In genomic region chr6:44662461-44663121, GRCh38 we compare ENCODE assay signal across 11 cellular contexts.
DNase-seq lines count a peak whose midpoint lies in the region; ATAC-seq, FAIRE-seq and TF ChIP-seq lines count a peak whose summit lies in the region.
"Had no signal": no experiment of that assay in that cellular context is flagged by ENCODE, and none has a peak within 500 bp of the region (broad histone marks: within the 10 kb centered on the region; RNA-seq: fewer than 3 reads in every experiment).

No MANE protein-coding gene starts in this region.

- H3K9me3 Mint-ChIP-seq in CD4-positive, alpha-beta memory T cell, result peaks cover 0 to 3% (median 0%) of the 10 kb centered on the region in 8 donors
- H3K9me3 Mint-ChIP-seq: activated naive CD4-positive, alpha-beta T cell treated with anti-CD3 and anti-CD28 coated beads, Interleukin-2, amount 50 U/mL, for 24 hours; natural killer cell treated with Interleukin-12 subunit alpha and Interleukin-12 subunit beta and Interleukin-15 and Interleukin-18, amount 100 ng/mL, for 72 hours had no signal

- peak overlapping the region; percentile 97; the same call in 1 of the 2 replicates for H2BK5ac ChIP-seq in H1 (ENCODE audit: low read depth, low read length)
- no peak overlapping the region for H2BK5ac ChIP-seq in neuronal stem cell (ENCODE audit: low read length)

- H4K8ac ChIP-seq in H1 (ENCODE audit: extremely low read depth, insufficient read depth, low read length), result no peak overlapping the region; the same call in 1 of the 2 replicates
- H4K8ac ChIP-seq in neuronal stem cell (ENCODE audit: low read depth, low read length), result no peak overlapping the region

- H3K23ac ChIP-seq in H1 (ENCODE audit: insufficient read length) (no peak overlapping the region), neuronal stem cell (ENCODE audit: low read depth, low read length, poor library complexity) (no peak overlapping the region)

- H3K27ac ChIP-seq in H1 (ENCODE audit: low read depth, low read length) (peak overlapping the region; percentile 63; the same call in 1 of the 2 replicates), neuronal stem cell (replicated peaks; ENCODE audit: low read length) (peak overlapping the region; percentile 79)
- H3K27ac ChIP-seq in CD4-positive, alpha-beta memory T cell (ENCODE audit: low read depth, low read length), result no peak overlapping the region

- CTCF ChIA-PET in H1 (lab: Charles Lee; ENCODE audit: partially characterized antibody), result interaction anchor here (1.2 to 3.1 kb wide), 7 partner anchors 10 to 1260 kb away, joined by 3 to 14 read pairs (median 5); no protein-coding TSS in a partner anchor
- CTCF ChIA-PET in CD4-positive, alpha-beta memory T cell (lab: Charles Lee; ENCODE audit: partially characterized antibody), result interaction anchor here (1.4 kb wide), 1 partner anchor 9 kb away, joined by 3 read pairs; no protein-coding TSS in a partner anchor

- no peak overlapping the region for H3K4me3 ChIP-seq in H1 (ENCODE audit: extremely low read depth in 1 of 4, insufficient read depth in 2 of 4, low read depth in 3 of 4, low read length in 4 of 4)
- H3K4me3 ChIP-seq in neuronal stem cell (ENCODE audit: low read length in 2 of 2), result no peak overlapping the region
- no peak overlapping the region for H3K4me3 ChIP-seq in CD4-positive, alpha-beta memory T cell (ENCODE audit: low read length in 2 of 2)

- H4K91ac ChIP-seq in H1 (replicated peaks; ENCODE audit: insufficient read length, low read length) (peak overlapping the region; percentile 85), neuronal stem cell (ENCODE audit: low read depth, low read length, poor library complexity) (no peak overlapping the region)

- peak; percentile 88 for FAIRE-seq in H1 (lab: Jason Lieb, UNC)

- H2BK15ac ChIP-seq in H1 (ENCODE audit: low read length), result no peak overlapping the region
- no peak overlapping the region for H2BK15ac ChIP-seq in neuronal stem cell (ENCODE audit: low read length)

- no peak for TF ChIP-seq CTCF in H1 (IDR thresholded peaks at IDR 0.05; ENCODE audit: control extremely low read depth in 1 of 3, insufficient read depth in 1 of 3, low read depth in 1 of 3, low read length in 3 of 3)

- no peak for TF ChIP-seq POLR2A in H1 (IDR thresholded peaks at IDR 0.05; ENCODE audit: control extremely low read depth in 1 of 2, low read depth in 2 of 2, low read length in 2 of 2)

- no peak overlapping the region for H2AFZ ChIP-seq in H1 (ENCODE audit: low read length)
- H2AFZ ChIP-seq in neuronal stem cell (ENCODE audit: low read length), result peak overlapping the region; percentile 11

- H3K79me1 ChIP-seq in H1 (ENCODE audit: low read depth, low read length) (no peaks in the 10 kb centered on the region), neuronal stem cell (ENCODE audit: low read depth, low read length) (no peaks in the 10 kb centered on the region)

- peak overlapping the region; percentile 81 for H2BK120ac ChIP-seq in H1 (replicated peaks; ENCODE audit: low read depth, low read length)
- peak overlapping the region; percentile 4 for H2BK120ac ChIP-seq in neuronal stem cell (ENCODE audit: low read depth, low read length)

- 24% methylated on average over 13 of the region's 13 CpGs; no CpG with 5 or more reads in 1 of the 2 experiments for WGBS in H1 (ENCODE audit: extremely low coverage in 1 of 2, insufficient coverage in 1 of 2, insufficient read length in 1 of 2, insufficient replicate concordance in 2 of 2, low coverage in 1 of 2, low lambda C conversion rate in 2 of 2, missing lambda C conversion rate in 1 of 2), 2 experiments
- WGBS in neuronal stem cell (ENCODE audit: extremely low coverage in 2 of 2, insufficient read length in 2 of 2, insufficient replicate concordance in 1 of 2), 2 donors, result no CpG with 5 or more reads among the region's 13 CpGs

- no peaks in the 10 kb centered on the region for H4K20me1 ChIP-seq in H1 (replicated peaks in 1 of 2; ENCODE audit: control insufficient read depth in 1 of 2, insufficient read depth in 2 of 2, low read length in 2 of 2)

- TF ChIP-seq EP300 in H1 (IDR thresholded peaks at IDR 0.05; ENCODE audit: borderline replicate concordance in 1 of 2, low read depth in 2 of 2, low read length in 2 of 2), result peak in 1 of 2 experiments; percentile 92; a peak in 1 of 3 replicates

- peak; percentile 45 for DNase-seq in GM03348 (ENCODE audit: low spot score)
- peak; percentile 71 for DNase-seq in NCI-H82 (lab: John Stamatoyannopoulos, UW)
- peak; percentile 64 to 85 for DNase-seq in H1 (ENCODE audit: low read depth in 1 of 2, low spot score in 2 of 2)
- DNase-seq in neuronal stem cell (ENCODE audit: low spot score), result peak; percentile 85
- DNase-seq in CD4-positive, alpha-beta memory T cell, result no peak
- DNase-seq in NCI-H1436 (lab: John Stamatoyannopoulos, UW), result no peak
- DNase-seq in HCEC 1CT, result no peak
- DNase-seq: NCI-H2029 treated with DMSO at 0.1 percent for 48 hours had no signal

- H3K18ac ChIP-seq in H1 (ENCODE audit: extremely low read depth, low read length) (peak overlapping the region; percentile 71), neuronal stem cell (ENCODE audit: low read length) (peak overlapping the region; percentile 39)

- H2AK5ac ChIP-seq in H1 (ENCODE audit: low read depth, low read length) (no peak overlapping the region), neuronal stem cell (ENCODE audit: low read depth, low read length) (no peak overlapping the region)

- H3K4ac ChIP-seq in H1 (replicated peaks; ENCODE audit: insufficient read length, low read depth, low read length), result no peak overlapping the region
- no peak overlapping the region for H3K4ac ChIP-seq in neuronal stem cell (ENCODE audit: low read length)

- no peak overlapping the region for H3K56ac ChIP-seq in H1 (replicated peaks; ENCODE audit: insufficient read length, low read depth, low read length)

- H4K5ac ChIP-seq in H1 (ENCODE audit: insufficient read length, low read depth, low read length), result peak overlapping the region; percentile 28

- H3K27me3 Mint-ChIP-seq in CD4-positive, alpha-beta memory T cell, result no peaks in the 10 kb centered on the region
- H3K27me3 Mint-ChIP-seq: activated naive CD4-positive, alpha-beta T cell treated with anti-CD3 and anti-CD28 coated beads, Interleukin-2, amount 50 U/mL, for 24 hours had no signal

- no peaks in the 10 kb centered on the region for H3K23me2 ChIP-seq in H1 (ENCODE audit: low read depth, low read length)

- no peaks in the 10 kb centered on the region; a peak in 2 of 7 replicates for H3K27me3 ChIP-seq in H1 (replicated peaks in 1 of 4; ENCODE audit: control insufficient read depth in 3 of 4, extremely low read depth in 1 of 4, insufficient read depth in 3 of 4, low read length in 3 of 4)
- H3K27me3 ChIP-seq in neuronal stem cell (ENCODE audit: control insufficient read depth in 3 of 3, insufficient read depth in 3 of 3, low read depth in 1 of 3, low read length in 3 of 3), result no peaks in the 10 kb centered on the region
- no peaks in the 10 kb centered on the region for H3K27me3 ChIP-seq in CD4-positive, alpha-beta memory T cell (ENCODE audit: insufficient read depth, low read length)

- H3K36me3 Mint-ChIP-seq in CD4-positive, alpha-beta memory T cell, result no peaks in the 10 kb centered on the region
- H3K36me3 Mint-ChIP-seq: activated naive CD4-positive, alpha-beta T cell treated with anti-CD3 and anti-CD28 coated beads, Interleukin-2, amount 50 U/mL, for 24 hours; natural killer cell treated with Interleukin-12 subunit alpha and Interleukin-12 subunit beta and Interleukin-15 and Interleukin-18, amount 100 ng/mL, for 72 hours had no signal

- peak overlapping the region; percentile 99; the same call in 1 of the 2 replicates for H2BK12ac ChIP-seq in H1 (ENCODE audit: low read depth, low read length)
- no peak overlapping the region for H2BK12ac ChIP-seq in neuronal stem cell (ENCODE audit: low read length)

- no peaks in the 10 kb centered on the region for H3K4me1 Mint-ChIP-seq in CD4-positive, alpha-beta memory T cell
- H3K4me1 Mint-ChIP-seq: activated naive CD4-positive, alpha-beta T cell treated with anti-CD3 and anti-CD28 coated beads, Interleukin-2, amount 50 U/mL, for 24 hours had no signal

- intact Hi-C loops in CD4-positive, alpha-beta memory T cell (cut with micrococcal nuclease), result no loop called here

- TF ChIP-seq RAD21 in H1 (IDR thresholded peaks at IDR 0.05 in 1 of 2, conservative IDR thresholded peaks at IDR 0.05 in 1 of 2; ENCODE audit: low read depth in 2 of 2, low read length in 2 of 2), result peak; percentile 15 to 27

- H3K14ac ChIP-seq in H1 (ENCODE audit: insufficient read length) (no peak overlapping the region), neuronal stem cell (ENCODE audit: low read length) (no peak overlapping the region)

- H3K4me3 Mint-ChIP-seq in CD4-positive, alpha-beta memory T cell, result no peak overlapping the region
- H3K4me3 Mint-ChIP-seq: activated naive CD4-positive, alpha-beta T cell treated with anti-CD3 and anti-CD28 coated beads, Interleukin-2, amount 50 U/mL, for 24 hours; natural killer cell treated with Interleukin-12 subunit alpha and Interleukin-12 subunit beta and Interleukin-15 and Interleukin-18, amount 100 ng/mL, for 72 hours had no signal

- no peaks in the 10 kb centered on the region for H3K79me2 ChIP-seq in H1 (ENCODE audit: control insufficient read depth in 1 of 2, insufficient read depth in 2 of 2, low read length in 2 of 2)

- peaks cover 9 to 30% (median 24%) of the 10 kb centered on the region in 4 experiments for H3K4me1 ChIP-seq in H1 (replicated peaks in 1 of 4; ENCODE audit: control insufficient read depth in 3 of 4, insufficient read depth in 4 of 4, low read length in 3 of 4)
- H3K4me1 ChIP-seq in neuronal stem cell (ENCODE audit: control insufficient read depth in 2 of 2, insufficient read depth in 1 of 2, low read depth in 1 of 2, low read length in 2 of 2), result peaks cover 40 to 68% of the 10 kb centered on the region in 2 donors
- H3K4me1 ChIP-seq in CD4-positive, alpha-beta memory T cell (ENCODE audit: insufficient read depth, low read length), result no peaks in the 10 kb centered on the region

- H2BK20ac ChIP-seq in H1 (ENCODE audit: low read length), result peak overlapping the region; percentile 51; the same call in 1 of the 2 replicates

- no peak overlapping the region for H3K27ac Mint-ChIP-seq in CD4-positive, alpha-beta memory T cell
- H3K27ac Mint-ChIP-seq: activated naive CD4-positive, alpha-beta T cell treated with anti-CD3 and anti-CD28 coated beads, Interleukin-2, amount 50 U/mL, for 24 hours had no signal

- H3K9ac ChIP-seq in H1 (replicated peaks in 1 of 4; ENCODE audit: extremely low read depth in 1 of 4, low read depth in 3 of 4, low read length in 3 of 4), result no peak overlapping the region
- H3K9ac ChIP-seq in neuronal stem cell (ENCODE audit: low read depth, low read length, poor library complexity), result no peak overlapping the region

- no peak for ATAC-seq in HG03457 (IDR thresholded peaks at IDR 0.05; ENCODE audit: unreplicated experiment)
- ATAC-seq: natural killer cell treated with Interleukin-12 subunit alpha and Interleukin-12 subunit beta and Interleukin-15 and Interleukin-18, amount 100 ng/mL, for 72 hours had no signal

- H3K36me3 ChIP-seq in H1 (ENCODE audit: control insufficient read depth in 2 of 4, insufficient read depth in 4 of 4, low read length in 3 of 4) (no peaks in the 10 kb centered on the region), neuronal stem cell (replicated peaks in 1 of 2; ENCODE audit: control insufficient read depth in 2 of 2, insufficient read depth in 2 of 2, low read length in 2 of 2) (no peaks in the 10 kb centered on the region)
- H3K36me3 ChIP-seq in CD4-positive, alpha-beta memory T cell (ENCODE audit: insufficient read depth, low read length), result no peaks in the 10 kb centered on the region

- H3K4me2 ChIP-seq in H1 (ENCODE audit: insufficient read depth in 1 of 2, low read depth in 2 of 2, low read length in 2 of 2), result peak overlapping the region; percentile 43 to 47
- H3K4me2 ChIP-seq in neuronal stem cell (ENCODE audit: insufficient read depth, low read length, poor library complexity, severe bottlenecking), result peak overlapping the region; percentile 26

- no peaks in the 10 kb centered on the region for H3K9me3 ChIP-seq in H1 (ENCODE audit: insufficient read depth in 2 of 2, low read depth in 1 of 2, low read length in 1 of 2)
- no peaks in the 10 kb centered on the region for H3K9me3 ChIP-seq in neuronal stem cell (replicated peaks in 1 of 2; ENCODE audit: control insufficient read depth in 2 of 2, insufficient read depth in 1 of 2, low read depth in 1 of 2, low read length in 2 of 2)
- no peaks in the 10 kb centered on the region for H3K9me3 ChIP-seq in CD4-positive, alpha-beta memory T cell (ENCODE audit: control insufficient read depth in 1 of 2, low read length in 2 of 2)

- POLR2A ChIA-PET in H1 (lab: Charles Lee; ENCODE audit: partially characterized antibody), result interaction anchor here (0.7 to 1.6 kb wide), 5 partner anchors 9 to 1257 kb away, joined by 3 to 7 read pairs (median 3); partner anchors contain the start of gene SUPT3H
- POLR2A ChIA-PET in CD4-positive, alpha-beta memory T cell (lab: Charles Lee; ENCODE audit: partially characterized antibody), result no interaction called here

Comparison
In these comparisons a context has a peak if more than half of its experiments do, and no peak if none do; other contexts are left out.
1. DNase-seq: peak in GM03348 (single experiment), NCI-H82 (single experiment), H1 (2 of 2) and neuronal stem cell (single experiment); none in CD4-positive, alpha-beta memory T cell (0 of 5), NCI-H1436 (single experiment) and HCEC 1CT (single experiment).